In genomic region chr11:16806791-16807190, GRCh38 we compare ENCODE assay signal across 16 cellular contexts.
A peak's percentile ranks its signal among the peaks of the same experiment; 100 is the strongest.
DNase-seq lines count a peak whose midpoint lies in the region; ATAC-seq, FAIRE-seq and TF ChIP-seq lines count a peak whose summit lies in the region.
"Had no signal": no experiment of that assay in that cellular context is flagged by ENCODE, and none has a peak within 500 bp of the region (broad histone marks: within the 10 kb centered on the region; RNA-seq: fewer than 3 reads in every experiment).

No MANE protein-coding gene starts in this region.

- H4K20me1 ChIP-seq in HepG2 (ENCODE audit: insufficient read depth, low read length): peaks cover 6% of the 10 kb centered on the region; the same call in 1 of the 2 replicates

- H3K79me2 ChIP-seq in HepG2 (ENCODE audit: insufficient read depth, low read length): no peaks in the 10 kb centered on the region

- no peak overlapping the region for H2BK12ac ChIP-seq in mesenchymal stem cell (ENCODE audit: low read length in 2 of 2)

- H3K27me3 Mint-ChIP-seq in naive thymus-derived CD4-positive, alpha-beta T cell: no peaks in the 10 kb centered on the region
- H3K27me3 Mint-ChIP-seq in effector memory CD8-positive, alpha-beta T cell: no peaks in the 10 kb centered on the region
- H3K27me3 Mint-ChIP-seq: activated CD8-positive, alpha-beta T cell treated with anti-CD3 and anti-CD28 coated beads for 36 hours; activated naive CD4-positive, alpha-beta T cell treated with anti-CD3 and anti-CD28 coated beads, Interleukin-2, amount 10 ng/mL, durations not matched to agents 7 days and 5 days had no signal

- H4K91ac ChIP-seq in mesenchymal stem cell (ENCODE audit: low read length): no peak overlapping the region

- TF ChIP-seq EP300 in HepG2 (IDR thresholded peaks at IDR 0.05; ENCODE audit: low read depth in 2 of 2, low read length in 2 of 2) (no peak), HepG2 (CRISPR knock-in tag; IDR thresholded peaks at IDR 0.05; ENCODE audit: borderline replicate concordance) (no peak)

- FAIRE-seq in HepG2 (lab: Jason Lieb, UNC) (no peak), bronchial epithelial cell (lab: Jason Lieb, UNC) (no peak)
- FAIRE-seq: colon had no signal

- no peak overlapping the region for H3K27ac Mint-ChIP-seq in naive thymus-derived CD4-positive, alpha-beta T cell
- H3K27ac Mint-ChIP-seq in effector memory CD8-positive, alpha-beta T cell: peak overlapping the region in 1 of 2 donors; percentile 78
- H3K27ac Mint-ChIP-seq: activated CD8-positive, alpha-beta T cell treated with anti-CD3 and anti-CD28 coated beads for 36 hours; activated naive CD4-positive, alpha-beta T cell treated with anti-CD3 and anti-CD28 coated beads, Interleukin-2, amount 10 ng/mL, durations not matched to agents 7 days and 5 days; T-helper 2 cell treated with Interferon-gamma antibody and Interleukin-4, amounts not matched to agents 5 μg/mL and 100 μg/mL, for 36 hours had no signal

- no peak overlapping the region for H3K23ac ChIP-seq in mesenchymal stem cell (ENCODE audit: low read length in 2 of 2)

- BruUV-seq in HepG2 (replicated peaks; lab: Mats Ljungman, UMichigan): no TSS peak

- H2BK120ac ChIP-seq in mesenchymal stem cell (ENCODE audit: low read depth, low read length): no peak overlapping the region

- in situ Hi-C loops in HepG2 (cut with HindIII; ENCODE audit: extremely low pct_ligation_motif_present, low pct_unique_long_range_greater_than_20kb): loop anchor here (10.0 kb wide), 1 partner anchor 268 kb away; the partner anchor contains the start of gene RPS13

- no peak overlapping the region for H3K4me3 Mint-ChIP-seq in naive thymus-derived CD4-positive, alpha-beta T cell
- H3K4me3 Mint-ChIP-seq in effector memory CD8-positive, alpha-beta T cell: peak overlapping the region in 1 of 2 donors; percentile 40
- H3K4me3 Mint-ChIP-seq: activated CD8-positive, alpha-beta T cell treated with anti-CD3 and anti-CD28 coated beads for 36 hours; activated naive CD4-positive, alpha-beta T cell treated with anti-CD3 and anti-CD28 coated beads, Interleukin-2, amount 10 ng/mL, durations not matched to agents 7 days and 5 days; T-helper 2 cell treated with Interferon-gamma antibody and Interleukin-4, amounts not matched to agents 5 μg/mL and 100 μg/mL, for 36 hours had no signal

- H3K4me1 Mint-ChIP-seq in naive thymus-derived CD4-positive, alpha-beta T cell: peaks cover 0 to 5% (median 0%) of the 10 kb centered on the region in 7 donors
- H3K4me1 Mint-ChIP-seq in effector memory CD8-positive, alpha-beta T cell (ENCODE audit: low read depth in 2 of 2): peaks cover 0 to 47% of the 10 kb centered on the region in 2 donors
- H3K4me1 Mint-ChIP-seq: activated naive CD4-positive, alpha-beta T cell treated with anti-CD3 and anti-CD28 coated beads, Interleukin-2, amount 10 ng/mL, durations not matched to agents 7 days and 5 days had no signal

- H3K4me3 ChIP-seq in HepG2 (replicated peaks in 1 of 3; ENCODE audit: insufficient read depth in 1 of 3, low read depth in 2 of 3, low read length in 3 of 3): no peak overlapping the region
- H3K4me3 ChIP-seq in right lobe of liver: no peak overlapping the region
- H3K4me3 ChIP-seq in bronchial epithelial cell (ENCODE audit: low read depth, low read length): no peak overlapping the region
- no peak overlapping the region for H3K4me3 ChIP-seq in mesenchymal stem cell (ENCODE audit: insufficient read depth in 1 of 2, low read depth in 1 of 2, low read length in 2 of 2)
- H3K4me3 ChIP-seq in upper lobe of right lung: no peak overlapping the region
- no peak overlapping the region for H3K4me3 ChIP-seq in naive thymus-derived CD4-positive, alpha-beta T cell (ENCODE audit: low read length)
- H3K4me3 ChIP-seq: Peyer's patch had no signal

- ATAC-seq in HepG2 (no peak), right lobe of liver (no peak), upper lobe of right lung (no peak)
- ATAC-seq in naive thymus-derived CD4-positive, alpha-beta T cell: no peak
- ATAC-seq in effector memory CD8-positive, alpha-beta T cell (replicated peaks): no peak
- ATAC-seq: activated CD8-positive, alpha-beta T cell treated with anti-CD3 and anti-CD28 coated beads for 36 hours had no signal

- no peak overlapping the region for H4K8ac ChIP-seq in mesenchymal stem cell (ENCODE audit: low read length)

- DNase-seq in HepG2 (ENCODE audit: low spot score): no peak
- DNase-seq in right lobe of liver: no peak
- peak; percentile 64 for DNase-seq in bronchial epithelial cell (ENCODE audit: low read depth)
- no peak for DNase-seq in mesenchymal stem cell
- DNase-seq in upper lobe of right lung: no peak
- DNase-seq in activated T-cell treated with anti-CD3 and anti-CD28 coated beads for 4 hours: no peak
- no peak for DNase-seq in naive thymus-derived CD4-positive, alpha-beta T cell
- no peak for DNase-seq in effector memory CD8-positive, alpha-beta T cell
- DNase-seq: activated CD8-positive, alpha-beta T cell treated with anti-CD3 and anti-CD28 coated beads for 36 hours; activated naive CD4-positive, alpha-beta T cell treated with anti-CD3 and anti-CD28 coated beads, Interleukin-2, amount 10 ng/mL, durations not matched to agents 7 days and 5 days; foreskin fibroblast; islet precursor cell; Peyer's patch had no signal

- intact Hi-C loops in HepG2 (cut with micrococcal nuclease; ENCODE audit: unreplicated experiment) (loop anchor here (1.0 kb wide), 1 partner anchor 18 kb away; no protein-coding TSS in a partner anchor), right lobe of liver (cut with DNase I) (no loop called here), upper lobe of right lung (cut with DNase I) (no loop called here)
- intact Hi-C loops in naive thymus-derived CD4-positive, alpha-beta T cell (cut with micrococcal nuclease): no loop called here

- H3K27ac ChIP-seq in HepG2 (ENCODE audit: extremely low read length, insufficient read depth, low read length): peak overlapping the region; percentile 24
- H3K27ac ChIP-seq in right lobe of liver: no peak overlapping the region
- no peak overlapping the region for H3K27ac ChIP-seq in mesenchymal stem cell (ENCODE audit: low read length, poor library complexity, severe bottlenecking)
- H3K27ac ChIP-seq in upper lobe of right lung: peak overlapping the region; percentile 30
- H3K27ac ChIP-seq in naive thymus-derived CD4-positive, alpha-beta T cell (ENCODE audit: low read depth, low read length): no peak overlapping the region
- H3K27ac ChIP-seq: KMS-11 had no signal

- no peaks in the 10 kb centered on the region for H3K79me1 ChIP-seq in mesenchymal stem cell (replicated peaks; ENCODE audit: low read length, poor library complexity, severe bottlenecking)

- H3K9me3 ChIP-seq in HepG2 (ENCODE audit: low read length) (no peaks in the 10 kb centered on the region), right lobe of liver (no peaks in the 10 kb centered on the region), mesenchymal stem cell (ENCODE audit: control insufficient read depth, low read length) (no peaks in the 10 kb centered on the region), upper lobe of right lung (no peaks in the 10 kb centered on the region)
- H3K9me3 ChIP-seq in naive thymus-derived CD4-positive, alpha-beta T cell (ENCODE audit: control insufficient read depth in 2 of 3, low read length in 3 of 3): no peaks in the 10 kb centered on the region
- H3K9me3 ChIP-seq: Peyer's patch had no signal

- no peak for TF ChIP-seq CTCF in HepG2 (CRISPR knock-in tag; IDR thresholded peaks at IDR 0.05)
- no peak for TF ChIP-seq CTCF in right lobe of liver (IDR thresholded peaks at IDR 0.05)
- TF ChIP-seq CTCF in bronchial epithelial cell (IDR thresholded peaks at IDR 0.05; ENCODE audit: insufficient read depth, low read length, severe bottlenecking): no peak
- no peak for TF ChIP-seq CTCF in upper lobe of right lung (IDR thresholded peaks at IDR 0.05)

- TF ChIP-seq POLR2A in HepG2 (IDR thresholded peaks at IDR 0.05; ENCODE audit: insufficient read depth in 1 of 2, low read depth in 2 of 2, low read length in 2 of 2) (no peak), right lobe of liver (IDR thresholded peaks at IDR 0.05) (no peak)

- H2AFZ ChIP-seq in HepG2 (ENCODE audit: low read length): no peak overlapping the region
- no peak overlapping the region for H2AFZ ChIP-seq in mesenchymal stem cell (ENCODE audit: low read depth, low read length)

- H3K4me1 ChIP-seq in HepG2 (ENCODE audit: insufficient read depth, low read length) (peaks cover 44% of the 10 kb centered on the region), right lobe of liver (peaks cover 0 to 54% (median 23%) of the 10 kb centered on the region in 4 donors), mesenchymal stem cell (ENCODE audit: control insufficient read depth, insufficient read depth, low read depth, low read length) (no peaks in the 10 kb centered on the region), upper lobe of right lung (peaks cover 26% of the 10 kb centered on the region)
- no peaks in the 10 kb centered on the region for H3K4me1 ChIP-seq in naive thymus-derived CD4-positive, alpha-beta T cell (ENCODE audit: control insufficient read depth in 2 of 2, insufficient read depth in 2 of 2, low read length in 2 of 2)

- no peak overlapping the region for H3K4ac ChIP-seq in mesenchymal stem cell (ENCODE audit: low read depth in 1 of 2, low read length in 2 of 2)

- no peaks in the 10 kb centered on the region for H3K36me3 Mint-ChIP-seq in naive thymus-derived CD4-positive, alpha-beta T cell
- H3K36me3 Mint-ChIP-seq in effector memory CD8-positive, alpha-beta T cell (ENCODE audit: insufficient read depth): no peaks in the 10 kb centered on the region
- H3K36me3 Mint-ChIP-seq: activated naive CD4-positive, alpha-beta T cell treated with anti-CD3 and anti-CD28 coated beads, Interleukin-2, amount 10 ng/mL, durations not matched to agents 7 days and 5 days had no signal

- whole genome bisulfite sequencing in HepG2 (ENCODE audit: low lambda C conversion rate): 94% methylated on average over 11 of the region's 11 CpGs
- WGBS in right lobe of liver (ENCODE audit: insufficient coverage, low coverage, low lambda C conversion rate, missing lambda C conversion rate): 46% methylated on average over 10 of the region's 11 CpGs
- WGBS in mesenchymal stem cell: 90% methylated on average over 11 of the region's 11 CpGs

- no peak overlapping the region for H3K14ac ChIP-seq in mesenchymal stem cell (ENCODE audit: low read length in 2 of 2)

- H3K9ac ChIP-seq in HepG2 (ENCODE audit: insufficient read depth, low read depth, low read length) (no peak overlapping the region), mesenchymal stem cell (ENCODE audit: low read length) (peak overlapping the region; percentile 2)
- H3K9ac ChIP-seq: KMS-11 had no signal

- no peak overlapping the region for H2BK5ac ChIP-seq in mesenchymal stem cell (ENCODE audit: low read depth, low read length, poor library complexity, severe bottlenecking)

- H2BK15ac ChIP-seq in mesenchymal stem cell (ENCODE audit: low read depth, poor library complexity, severe bottlenecking): no peak overlapping the region

- H3K36me3 ChIP-seq in HepG2 (replicated peaks in 1 of 2; ENCODE audit: control insufficient read depth in 1 of 2, insufficient read depth in 2 of 2, low read length in 2 of 2) (peaks cover 12 to 34% of the 10 kb centered on the region in 2 experiments; a peak in 4 of 5 replicates), right lobe of liver (no peaks in the 10 kb centered on the region), bronchial epithelial cell (ENCODE audit: control insufficient read depth, insufficient read depth, low read length) (no peaks in the 10 kb centered on the region), mesenchymal stem cell (ENCODE audit: control insufficient read depth in 1 of 2, insufficient read depth in 2 of 2, low read depth in 1 of 2, low read length in 2 of 2) (peaks cover 0 to 5% of the 10 kb centered on the region in 2 experiments), upper lobe of right lung (no peaks in the 10 kb centered on the region)
- H3K36me3 ChIP-seq in naive thymus-derived CD4-positive, alpha-beta T cell (ENCODE audit: control insufficient read depth in 2 of 3, insufficient read depth in 3 of 3, low read length in 3 of 3): no peaks in the 10 kb centered on the region

- POLR2A ChIA-PET in HepG2 (lab: Yijun Ruan, JAX): no interaction called here
- POLR2A ChIA-PET in naive thymus-derived CD4-positive, alpha-beta T cell (lab: Charles Lee): no interaction called here

- no peak overlapping the region for H3K18ac ChIP-seq in mesenchymal stem cell (ENCODE audit: low read depth in 1 of 2, low read length in 2 of 2)

- no peak for TF ChIP-seq RAD21 in HepG2 (CRISPR knock-in tag; IDR thresholded peaks at IDR 0.05)

- H3K27me3 ChIP-seq in HepG2 (ENCODE audit: control insufficient read depth in 1 of 2, insufficient read depth in 2 of 2, low read length in 2 of 2) (no peaks in the 10 kb centered on the region), right lobe of liver (no peaks in the 10 kb centered on the region), bronchial epithelial cell (ENCODE audit: control insufficient read depth, insufficient read depth, low read length) (no peaks in the 10 kb centered on the region), mesenchymal stem cell (ENCODE audit: control insufficient read depth in 1 of 2, insufficient read depth in 1 of 2, low read length in 2 of 2) (peaks cover 0 to 4% of the 10 kb centered on the region in 2 experiments), upper lobe of right lung (no peaks in the 10 kb centered on the region)
- no peaks in the 10 kb centered on the region for H3K27me3 ChIP-seq in naive thymus-derived CD4-positive, alpha-beta T cell (ENCODE audit: control insufficient read depth in 2 of 2, insufficient read depth in 2 of 2, low read length in 2 of 2)
- H3K27me3 ChIP-seq: Peyer's patch had no signal

- H3K9me3 Mint-ChIP-seq in naive thymus-derived CD4-positive, alpha-beta T cell: no peaks in the 10 kb centered on the region
- no peaks in the 10 kb centered on the region for H3K9me3 Mint-ChIP-seq in effector memory CD8-positive, alpha-beta T cell
- H3K9me3 Mint-ChIP-seq: activated CD8-positive, alpha-beta T cell treated with anti-CD3 and anti-CD28 coated beads for 36 hours; activated naive CD4-positive, alpha-beta T cell treated with anti-CD3 and anti-CD28 coated beads, Interleukin-2, amount 10 ng/mL, durations not matched to agents 7 days and 5 days; T-helper 2 cell treated with Interferon-gamma antibody and Interleukin-4, amounts not matched to agents 5 μg/mL and 100 μg/mL, for 36 hours had no signal

- H2AK5ac ChIP-seq in mesenchymal stem cell (ENCODE audit: low read length, severe bottlenecking): no peak overlapping the region

- H3K4me2 ChIP-seq in HepG2 (ENCODE audit: low read depth, low read length): no peak overlapping the region
- no peak overlapping the region for H3K4me2 ChIP-seq in mesenchymal stem cell (ENCODE audit: low read length, poor library complexity, severe bottlenecking)
- H3K4me2 ChIP-seq: KMS-11 had no signal

- CTCF ChIA-PET in HepG2 (lab: Yijun Ruan, JAX; ENCODE audit: low intra/inter-chr PET ratio, low total read pairs): no interaction called here
- CTCF ChIA-PET in naive thymus-derived CD4-positive, alpha-beta T cell (lab: Charles Lee): no interaction called here

Comparison
In these comparisons a context has a peak if more than half of its experiments do, and no peak if none do; other contexts are left out.
1. H3K27ac ChIP-seq: peak in HepG2 (single experiment) and upper lobe of right lung (single experiment); none in right lobe of liver (0 of 3), mesenchymal stem cell (single experiment) and naive thymus-derived CD4-positive, alpha-beta T cell (single experiment).